Comparison of ENCODE assay signal across 8 cellular contexts in genomic region chr11:62574363-62575057, GRCh38. TPM values are rescaled to one million over a fixed set of nuclear protein-coding genes. Genes with fewer than 3 reads are reported as not detected.
A peak's percentile ranks its signal among the peaks of the same experiment; 100 is the strongest.
DNase-seq lines count a peak whose midpoint lies in the region; ATAC-seq, FAIRE-seq and TF ChIP-seq lines count a peak whose summit lies in the region.

No MANE protein-coding gene starts in this region.

- H3K27ac Mint-ChIP-seq in astrocyte (ENCODE audit: unreplicated experiment) (peak overlapping the region; percentile 99), immature natural killer cell (peak overlapping the region; percentile 88 to 96 (median 94))

- peaks cover 30% of the 10 kb centered on the region for H3K36me3 Mint-ChIP-seq in astrocyte (ENCODE audit: low read depth, unreplicated experiment)
- H3K36me3 Mint-ChIP-seq in immature natural killer cell = peaks cover 16 to 31% (median 21%) of the 10 kb centered on the region in 3 donors

- H3K79me2 ChIP-seq in astrocyte (ENCODE audit: insufficient read depth, low read length) = peaks cover 74% of the 10 kb centered on the region

- H3K4me3 ChIP-seq in MG63 = peak overlapping the region; percentile 82
- H3K4me3 ChIP-seq in astrocyte (ENCODE audit: insufficient read depth, low read depth, low read length) = peak overlapping the region; percentile 78
- H3K4me3 ChIP-seq in spleen = peak overlapping the region; percentile 67 to 90 (median 76)

- H3K4me2 ChIP-seq in astrocyte (ENCODE audit: low read length) = peak overlapping the region; percentile 97

- H3K4me3 Mint-ChIP-seq in astrocyte (ENCODE audit: unreplicated experiment) (peak overlapping the region; percentile 100), immature natural killer cell (peak overlapping the region; percentile 97 to 98 (median 97))

- H3K36me3 ChIP-seq in MG63 = peaks cover 72% of the 10 kb centered on the region
- H3K36me3 ChIP-seq in astrocyte (ENCODE audit: insufficient read depth, low read length) = peaks cover 20% of the 10 kb centered on the region
- peaks cover 0 to 75% (median 58%) of the 10 kb centered on the region in 6 donors for H3K36me3 ChIP-seq in spleen

- H3K4me1 Mint-ChIP-seq in astrocyte (ENCODE audit: low read depth, unreplicated experiment) (peaks cover 31% of the 10 kb centered on the region), immature natural killer cell (peaks cover 39 to 51% of the 10 kb centered on the region in 2 donors)

- no peaks in the 10 kb centered on the region for H3K27me3 ChIP-seq in MG63
- no peaks in the 10 kb centered on the region for H3K27me3 ChIP-seq in astrocyte (ENCODE audit: insufficient read depth, low read length)
- H3K27me3 ChIP-seq in spleen (replicated peaks in 1 of 7) = no peaks in the 10 kb centered on the region

- TF ChIP-seq CTCF in astrocyte (IDR thresholded peaks at IDR 0.05; ENCODE audit: insufficient read depth, low read depth, low read length) (no peak), spleen (IDR thresholded peaks at IDR 0.05 in 8 of 11, conservative IDR thresholded peaks at IDR 0.05 in 3 of 11) (no peak)

- H3K9me3 ChIP-seq in MG63 (no peaks in the 10 kb centered on the region), astrocyte (ENCODE audit: insufficient read depth, low read depth, low read length) (no peaks in the 10 kb centered on the region), spleen (no peaks in the 10 kb centered on the region)

- peak; percentile 22 for DNase-seq in DMS53 treated with DMSO at 0.1 percent for 48 hours (lab: John Stamatoyannopoulos, UW; ENCODE audit: unreplicated experiment)
- DNase-seq in MG63 = no peak
- no peak for DNase-seq in astrocyte (ENCODE audit: low read depth)
- DNase-seq in immature natural killer cell = no peak
- DNase-seq in spleen = peak; percentile 90
- DNase-seq in NCI-H187 treated with DMSO at 0.1 percent for 48 hours (lab: John Stamatoyannopoulos, UW) = no peak

- 0 to 1% (median 1%) methylated on average over 24 to 33 of the region's 33 CpGs for WGBS in spleen, 5 donors

- H3K27me3 Mint-ChIP-seq in astrocyte (ENCODE audit: low read depth, unreplicated experiment) (no peaks in the 10 kb centered on the region), immature natural killer cell (ENCODE audit: low read depth in 3 of 3) (peaks cover 5 to 11% (median 9%) of the 10 kb centered on the region in 3 donors)

- ATAC-seq in GM21381 (IDR thresholded peaks at IDR 0.05; ENCODE audit: unreplicated experiment) = peak; percentile 9
- ATAC-seq in GM21447 (IDR thresholded peaks at IDR 0.05; ENCODE audit: unreplicated experiment) = no peak

- TF ChIP-seq POLR2A in spleen (IDR thresholded peaks at IDR 0.05) = no peak

- no peaks in the 10 kb centered on the region for H3K9me3 Mint-ChIP-seq in astrocyte (ENCODE audit: unreplicated experiment)
- no peaks in the 10 kb centered on the region for H3K9me3 Mint-ChIP-seq in immature natural killer cell

- H3K4me1 ChIP-seq in astrocyte (ENCODE audit: insufficient read depth, low read length) = peaks cover 39% of the 10 kb centered on the region
- H3K4me1 ChIP-seq in spleen = peaks cover 32 to 79% (median 58%) of the 10 kb centered on the region in 6 donors

- H3K9ac ChIP-seq in astrocyte (ENCODE audit: low read length) = peak overlapping the region; percentile 95

- H4K20me1 ChIP-seq in astrocyte (ENCODE audit: insufficient read depth, low read length) = peaks cover 38% of the 10 kb centered on the region

- H3K27ac ChIP-seq in astrocyte (ENCODE audit: low read depth, low read length) (peak overlapping the region; percentile 92), spleen (peak overlapping the region; percentile 80 to 94 (median 89))

- intact Hi-C loops in spleen (cut with DNase I; ENCODE audit: low total_unique reads) = no loop called here

- peak overlapping the region; percentile 57 for H2AFZ ChIP-seq in astrocyte (ENCODE audit: low read depth, low read length)

- FAIRE-seq in astrocyte (lab: Jason Lieb, UNC) = no peak

RNA-seq across cellular contexts. Expression of gene EEF1G, which starts 0.8 kb away (rescaled TPM):
- total RNA-seq in MG63 (2014; rRNA removed; shearing (Covaris generic); ENCODE audit: low replicate concordance) = 2,571 and 3,577 TPM in 2 replicates
- total RNA-seq in astrocyte (1,185 and 1,298 TPM in 2 replicates), spleen (1,000 to 10,000 TPM in 6 of 7 donors, 100 to 1,000 TPM in 1; 989 to 1,475 (median 1,270) TPM)
- polyA plus RNA-seq in immature natural killer cell (100 to 1,000 TPM; 628 to 849 (median 821) TPM), spleen (1,000 to 10,000 TPM; 2,364 to 2,501 (median 2,474) TPM)

RNA-seq across cellular contexts. Expression of gene TUT1, which starts 16.8 kb away (rescaled TPM):
- total RNA-seq in MG63 (2014; rRNA removed; shearing (Covaris generic); ENCODE audit: low replicate concordance) = 11.1 and 20.3 TPM in 2 replicates
- 16.8 and 18.3 TPM in 2 replicates for total RNA-seq in astrocyte
- 10 to 100 TPM in 2 of 3 donors, 1 to 10 TPM in 1; 7.3 to 16.2 (median 12.5) TPM for polyA plus RNA-seq in immature natural killer cell
- 10 to 100 TPM; 14.4 to 30.9 (median 20.1) TPM for total RNA-seq in spleen
- polyA plus RNA-seq in spleen = 10 to 100 TPM; 14.5 to 24.1 (median 16.1) TPM

RNA-seq across cellular contexts. Expression of gene MTA2, which starts 27.2 kb away (rescaled TPM):
- total RNA-seq in MG63 (2014; rRNA removed; shearing (Covaris generic); ENCODE audit: low replicate concordance) = 84.9 and 117 TPM in 2 replicates
- total RNA-seq in astrocyte = 123 and 136 TPM in 2 replicates
- polyA plus RNA-seq in immature natural killer cell = 10 to 100 TPM in 2 of 3 donors, 1 to 10 TPM in 1; 9.7 to 48.4 (median 22.4) TPM
- 100 to 1,000 TPM; 102 to 154 (median 114) TPM for total RNA-seq in spleen
- 10 to 100 TPM; 55.3 to 94.6 (median 58.5) TPM for polyA plus RNA-seq in spleen

RNA-seq across cellular contexts. Expression of gene AHNAK, which starts 27.9 kb away (rescaled TPM):
- total RNA-seq in MG63 (2014; rRNA removed; shearing (Covaris generic); ENCODE audit: low replicate concordance) = 110 and 122 TPM in 2 replicates
- total RNA-seq in astrocyte = 305 and 378 TPM in 2 replicates
- polyA plus RNA-seq in immature natural killer cell = 100 to 1,000 TPM in 1 of 3 donors, 10 to 100 TPM in 2; 45.0 to 217 (median 57.2) TPM
- total RNA-seq in spleen = 100 to 1,000 TPM; 168 to 370 (median 289) TPM
- polyA plus RNA-seq in spleen = 10 to 100 TPM; 11.8 to 24.0 (median 12.0) TPM

RNA-seq across cellular contexts. Expression of gene EML3, which starts 38.1 kb away (rescaled TPM):
- total RNA-seq in MG63 (2014; rRNA removed; shearing (Covaris generic); ENCODE audit: low replicate concordance) = 18.1 and 20.9 TPM in 2 replicates
- 25.5 and 29.8 TPM in 2 replicates for total RNA-seq in astrocyte
- polyA plus RNA-seq in immature natural killer cell = 10 to 100 TPM; 15.9 to 25.8 (median 17.9) TPM
- total RNA-seq in spleen = 100 to 1,000 TPM in 5 of 7 donors, 10 to 100 TPM in 2; 46.7 to 159 (median 116) TPM
- polyA plus RNA-seq in spleen = 100 to 1,000 TPM in 1 of 3 donors, 10 to 100 TPM in 2; 51.0 to 116 (median 78.6) TPM

Comparison
In these comparisons a context has a peak if more than half of its experiments do, and no peak if none do; other contexts are left out.
1. DNase-seq: peak in DMS53 treated with DMSO at 0.1 percent for 48 hours (single experiment) and spleen (single experiment); none in MG63 (single experiment), astrocyte (single experiment), immature natural killer cell (0 of 3) and NCI-H187 treated with DMSO at 0.1 percent for 48 hours (single experiment).
2. Peak in every context shown above with its lines, with median percentiles within 50 percentile points of each other: H3K4me3 ChIP-seq.